30 cellular contexts compared by ENCODE assay signal in genomic region chr1:167022384-167022783, GRCh38. TPM values are rescaled to one million over a fixed set of nuclear protein-coding genes. Genes with fewer than 3 reads are reported as not detected.
DNase-seq lines count a peak whose midpoint lies in the region; ATAC-seq, FAIRE-seq and TF ChIP-seq lines count a peak whose summit lies in the region.
"Had no signal": no experiment of that assay in that cellular context is flagged by ENCODE, and none has a peak within 500 bp of the region (broad histone marks: within the 10 kb centered on the region; RNA-seq: fewer than 3 reads in every experiment).

No MANE protein-coding gene starts in this region.

- H3K27me3 ChIP-seq in GM23338 (ENCODE audit: insufficient read depth) = no peaks in the 10 kb centered on the region
- H3K27me3 ChIP-seq in neuronal stem cell (ENCODE audit: control insufficient read depth in 3 of 3, insufficient read depth in 3 of 3, low read depth in 1 of 3, low read length in 3 of 3) = no peaks in the 10 kb centered on the region
- H3K27me3 ChIP-seq: tibial nerve had no signal

- H3K4ac ChIP-seq in neuronal stem cell (ENCODE audit: low read length) = no peak overlapping the region

- no peaks in the 10 kb centered on the region for H3K36me3 Mint-ChIP-seq in GM23338 (ENCODE audit: low read depth)
- H3K36me3 Mint-ChIP-seq: activated naive CD4-positive, alpha-beta T cell treated with anti-CD3 and anti-CD28 coated beads, Interleukin-2, amount 50 U/mL, for 72 hours; mesothelial cell of epicardium had no signal

- H3K4me1 ChIP-seq in GM23338 (ENCODE audit: insufficient read depth) (no peaks in the 10 kb centered on the region), kidney (ENCODE audit: control insufficient read depth in 1 of 2, insufficient read depth in 1 of 2, low read depth in 1 of 2, low read length in 2 of 2) (no peaks in the 10 kb centered on the region), neuronal stem cell (ENCODE audit: control insufficient read depth in 2 of 2, insufficient read depth in 1 of 2, low read depth in 1 of 2, low read length in 2 of 2) (peaks cover 0 to 1% of the 10 kb centered on the region in 2 donors)
- H3K4me1 ChIP-seq: stomach, tibial nerve had no signal

- no peaks in the 10 kb centered on the region for H3K9me3 ChIP-seq in kidney (ENCODE audit: control insufficient read depth in 1 of 2, low read length in 2 of 2)
- H3K9me3 ChIP-seq in neuronal stem cell (replicated peaks in 1 of 2; ENCODE audit: control insufficient read depth in 2 of 2, insufficient read depth in 1 of 2, low read depth in 1 of 2, low read length in 2 of 2) = no peaks in the 10 kb centered on the region
- H3K9me3 ChIP-seq: stomach, tibial nerve had no signal

- peak; percentile 75 for ATAC-seq in stimulated activated naive CD8-positive, alpha-beta T cell treated with anti-CD3 and anti-CD28 coated beads, Interleukin-15, amount 100 ng/mL, for 72 hours
- ATAC-seq in stimulated activated naive CD8-positive, alpha-beta T cell treated with anti-CD3 and anti-CD28 coated beads, Interleukin-15, Interleukin-2, amounts not matched to agents 100 U/mL and 50 U/mL, for 24 hours = no peak
- ATAC-seq in GM23338 = no peak
- peak; percentile 89 for ATAC-seq in HG03139 (IDR thresholded peaks at IDR 0.05; ENCODE audit: unreplicated experiment)
- no peak for ATAC-seq in HG03520 (IDR thresholded peaks at IDR 0.05; ENCODE audit: unreplicated experiment)
- ATAC-seq: activated T-helper 17 cell treated with anti-CD3 and anti-CD28 coated beads, Interleukin-2, amount 50 U/mL, for 72 hours; left lobe of liver; naive thymus-derived CD8-positive, alpha-beta T cell; T-helper 17 cell had no signal

- peaks cover 31% of the 10 kb centered on the region for H3K27me3 Mint-ChIP-seq in stimulated activated naive CD8-positive, alpha-beta T cell treated with anti-CD3 and anti-CD28 coated beads, Interleukin-15, amount 100 ng/mL, for 72 hours
- H3K27me3 Mint-ChIP-seq in GM23338 (ENCODE audit: insufficient read depth, low read depth, poor library complexity) = no peaks in the 10 kb centered on the region
- H3K27me3 Mint-ChIP-seq: dendritic cell treated with granulocyte-macrophage colony-stimulating factor and Interleukin-4, amounts not matched to agents 40 ng/mL and 50 ng/mL, for 4 days had no signal

- H3K23ac ChIP-seq in neuronal stem cell (ENCODE audit: low read depth, low read length, poor library complexity) = no peak overlapping the region

- no peak overlapping the region for H2BK12ac ChIP-seq in neuronal stem cell (ENCODE audit: low read length)

- no peaks in the 10 kb centered on the region for H4K20me1 ChIP-seq in GM23338 (replicated peaks; ENCODE audit: insufficient read depth)

- H2BK120ac ChIP-seq in neuronal stem cell (ENCODE audit: low read depth, low read length) = no peak overlapping the region

- H3K9ac ChIP-seq in kidney (ENCODE audit: low read length in 2 of 2) (no peak overlapping the region), neuronal stem cell (ENCODE audit: low read depth, low read length, poor library complexity) (no peak overlapping the region)

- H2BK5ac ChIP-seq in neuronal stem cell (ENCODE audit: low read length) = no peak overlapping the region

- no peak for FAIRE-seq in kidney (lab: Jason Lieb, UNC)
- FAIRE-seq: A204.1, H1 had no signal

- H3K27ac ChIP-seq in GM23338 (ENCODE audit: low read depth) (no peak overlapping the region), kidney (ENCODE audit: low read depth in 2 of 2, low read length in 2 of 2) (no peak overlapping the region), neuronal stem cell (replicated peaks; ENCODE audit: low read length) (no peak overlapping the region), caudate nucleus (ENCODE audit: low read depth, low read length) (no peak overlapping the region)
- H3K27ac ChIP-seq: RWPE1, SK-N-MC, stomach, tibial nerve had no signal

- no peak overlapping the region for H3K27ac Mint-ChIP-seq in stimulated activated naive CD8-positive, alpha-beta T cell treated with anti-CD3 and anti-CD28 coated beads, Interleukin-15, amount 100 ng/mL, for 72 hours
- H3K27ac Mint-ChIP-seq in GM23338 = no peak overlapping the region
- H3K27ac Mint-ChIP-seq: activated naive CD4-positive, alpha-beta T cell treated with anti-CD3 and anti-CD28 coated beads, Interleukin-2, amount 50 U/mL, for 72 hours; activated T-helper 17 cell treated with anti-CD3 and anti-CD28 coated beads, Interleukin-2, amount 50 U/mL, for 72 hours; B cell; dendritic cell treated with granulocyte-macrophage colony-stimulating factor and Interleukin-4, amounts not matched to agents 40 ng/mL and 50 ng/mL, for 4 days; mesothelial cell of epicardium; naive thymus-derived CD8-positive, alpha-beta T cell; T-helper 17 cell had no signal

- no CpG with 5 or more reads among the region's 1 CpG for WGBS in neuronal stem cell (ENCODE audit: extremely low coverage in 2 of 2, insufficient read length in 2 of 2, insufficient replicate concordance in 1 of 2), 2 donors

- H3K4me2 ChIP-seq in GM23338 (no peak overlapping the region), neuronal stem cell (ENCODE audit: insufficient read depth, low read length, poor library complexity, severe bottlenecking) (no peak overlapping the region)

- no peaks in the 10 kb centered on the region; the same call in 1 of the 2 replicates for H3K9me2 ChIP-seq in GM23338 (ENCODE audit: insufficient read depth)

- H4K91ac ChIP-seq in neuronal stem cell (ENCODE audit: low read depth, low read length, poor library complexity) = no peak overlapping the region

- no peak overlapping the region for H3K4me3 Mint-ChIP-seq in stimulated activated naive CD8-positive, alpha-beta T cell treated with anti-CD3 and anti-CD28 coated beads, Interleukin-15, amount 100 ng/mL, for 72 hours
- no peak overlapping the region for H3K4me3 Mint-ChIP-seq in GM23338
- H3K4me3 Mint-ChIP-seq: activated T-helper 17 cell treated with anti-CD3 and anti-CD28 coated beads, Interleukin-2, amount 50 U/mL, for 72 hours; B cell; dendritic cell treated with granulocyte-macrophage colony-stimulating factor and Interleukin-4, amounts not matched to agents 40 ng/mL and 50 ng/mL, for 4 days; mesothelial cell of epicardium; naive thymus-derived CD8-positive, alpha-beta T cell; T-helper 17 cell had no signal

- no peaks in the 10 kb centered on the region for H3F3A ChIP-seq in GM23338 (replicated peaks; ENCODE audit: low read depth)

- TF ChIP-seq CTCF in GM23338 (conservative IDR thresholded peaks at IDR 0.05; ENCODE audit: low read depth in 2 of 2) = no peak
- TF ChIP-seq CTCF in kidney (IDR thresholded peaks at IDR 0.05; ENCODE audit: borderline replicate concordance, extremely low read depth, insufficient read depth) = no peak

- no peak overlapping the region for H2BK15ac ChIP-seq in neuronal stem cell (ENCODE audit: low read length)

- H3K36me3 ChIP-seq in GM23338 (ENCODE audit: insufficient read depth) (no peaks in the 10 kb centered on the region), kidney (ENCODE audit: control insufficient read depth in 1 of 2, insufficient read depth in 2 of 2, low read length in 2 of 2) (no peaks in the 10 kb centered on the region), neuronal stem cell (replicated peaks in 1 of 2; ENCODE audit: control insufficient read depth in 2 of 2, insufficient read depth in 2 of 2, low read length in 2 of 2) (no peaks in the 10 kb centered on the region)
- H3K36me3 ChIP-seq: stomach, tibial nerve had no signal

- H3K14ac ChIP-seq in neuronal stem cell (ENCODE audit: low read length) = no peak overlapping the region

- H3K4me3 ChIP-seq in GM23338 (no peak overlapping the region), kidney (ENCODE audit: low read length in 2 of 2) (no peak overlapping the region), neuronal stem cell (ENCODE audit: low read length in 2 of 2) (no peak overlapping the region)
- H3K4me3 ChIP-seq: SK-N-MC, stomach, tibial nerve had no signal

- H3K79me2 ChIP-seq in GM23338 (replicated peaks; ENCODE audit: insufficient read depth) = no peaks in the 10 kb centered on the region

- no peak overlapping the region for H2AK5ac ChIP-seq in neuronal stem cell (ENCODE audit: low read depth, low read length)

- H4K8ac ChIP-seq in neuronal stem cell (ENCODE audit: low read depth, low read length) = no peak overlapping the region

- H3K18ac ChIP-seq in neuronal stem cell (ENCODE audit: low read length) = no peak overlapping the region

- no peaks in the 10 kb centered on the region for H3K4me1 Mint-ChIP-seq in stimulated activated naive CD8-positive, alpha-beta T cell treated with anti-CD3 and anti-CD28 coated beads, Interleukin-15, amount 100 ng/mL, for 72 hours
- H3K4me1 Mint-ChIP-seq in GM23338 = no peaks in the 10 kb centered on the region
- H3K4me1 Mint-ChIP-seq: activated T-helper 17 cell treated with anti-CD3 and anti-CD28 coated beads, Interleukin-2, amount 50 U/mL, for 72 hours; B cell; mesothelial cell of epicardium; naive thymus-derived CD8-positive, alpha-beta T cell; T-helper 17 cell had no signal

- H3K9me3 Mint-ChIP-seq in stimulated activated naive CD8-positive, alpha-beta T cell treated with anti-CD3 and anti-CD28 coated beads, Interleukin-15, amount 100 ng/mL, for 72 hours = no peaks in the 10 kb centered on the region
- no peaks in the 10 kb centered on the region for H3K9me3 Mint-ChIP-seq in GM23338
- H3K9me3 Mint-ChIP-seq: activated T-helper 17 cell treated with anti-CD3 and anti-CD28 coated beads, Interleukin-2, amount 50 U/mL, for 72 hours; dendritic cell treated with granulocyte-macrophage colony-stimulating factor and Interleukin-4, amounts not matched to agents 40 ng/mL and 50 ng/mL, for 4 days had no signal

- intact Hi-C loops in kidney (cut with DNase I) = no loop called here

- DNase-seq in stimulated activated naive CD8-positive, alpha-beta T cell treated with anti-CD3 and anti-CD28 coated beads, Interleukin-15, amount 100 ng/mL, for 72 hours = no peak
- no peak for DNase-seq in stimulated activated naive CD8-positive, alpha-beta T cell treated with anti-CD3 and anti-CD28 coated beads, Interleukin-15, Interleukin-2, amounts not matched to agents 100 U/mL and 50 U/mL, for 24 hours
- no peak for DNase-seq in GM23338 (ENCODE audit: low spot score)
- no peak for DNase-seq in kidney
- no peak for DNase-seq in neuronal stem cell (ENCODE audit: low spot score)
- DNase-seq in caudate nucleus (lab: John Stamatoyannopoulos, UW) = no peak
- DNase-seq: activated CD4-positive, alpha-beta T cell treated with anti-CD3 and anti-CD28 coated beads for 48 hours; aorta; DMS79; naive thymus-derived CD8-positive, alpha-beta T cell; NCI-H187 treated with DMSO at 0.1 percent for 48 hours; NCI-H69; stimulated activated CD4-positive, alpha-beta T cell treated with anti-CD3 and anti-CD28 coated beads, Interleukin-4, amount 100 ng/mL, for 24 hours; stomach; T-helper 17 cell had no signal

- H3K79me1 ChIP-seq in neuronal stem cell (ENCODE audit: low read depth, low read length) = no peaks in the 10 kb centered on the region

- peak overlapping the region; percentile 1; the same call in 1 of the 2 replicates for H2AFZ ChIP-seq in GM23338
- no peak overlapping the region for H2AFZ ChIP-seq in neuronal stem cell (ENCODE audit: low read length)

RNA-seq across cellular contexts. Expression of gene MAEL, which starts 33.3 kb away (rescaled TPM):
- total RNA-seq in GM23338 (2014; rRNA removed; shearing (Covaris generic)) = 0.35 and 0.76 TPM in 2 replicates
- polyA plus RNA-seq in GM23338 (2016; fragmentation: Nextera tagmentation; extraction: Ambion mirVana) (0.66 and 0.95 TPM in 2 replicates), kidney (ENCODE audit: insufficient read depth, low read depth, low replicate concordance) (2.2 TPM)
- 0.54 TPM for total RNA-seq in kidney
- 0.57 TPM for polyA plus RNA-seq in neuronal stem cell (2013, experiment 1 of 2)
- polyA plus RNA-seq in neuronal stem cell (2013, experiment 2 of 2) = 0.51 TPM
- total RNA-seq: activated naive CD4-positive, alpha-beta T cell treated with anti-CD3 and anti-CD28 coated beads, Interleukin-2, amount 50 U/mL, for 72 hours; activated T-helper 17 cell treated with anti-CD3 and anti-CD28 coated beads, Interleukin-2, amount 50 U/mL, for 72 hours; aorta; B cell; glomerular endothelial cell; H1; mesothelial cell of epicardium; naive thymus-derived CD8-positive, alpha-beta T cell; osteoblast; T-helper 17 cell had no signal
- polyA plus RNA-seq: naive thymus-derived CD8-positive, alpha-beta T cell had no signal

RNA-seq across cellular contexts. Expression of gene ILDR2, which starts 47.0 kb away (rescaled TPM):
- total RNA-seq in GM23338 (2014; rRNA removed; shearing (Covaris generic)) = 1.0 and 2.4 TPM in 2 replicates
- polyA plus RNA-seq in GM23338 (2016; fragmentation: Nextera tagmentation; extraction: Ambion mirVana) = 0.12 and 0.27 TPM in 2 replicates
- total RNA-seq in kidney = 5.9 TPM
- 1.5 TPM for polyA plus RNA-seq in kidney (ENCODE audit: insufficient read depth, low read depth, low replicate concordance)
- polyA plus RNA-seq in neuronal stem cell (2013, experiment 1 of 2) = 39.1 TPM
- polyA plus RNA-seq in neuronal stem cell (2013, experiment 2 of 2) = 39.6 TPM
- total RNA-seq: B cell, glomerular endothelial cell had no signal
- polyA plus RNA-seq: aorta had no signal

Comparison
In these comparisons a context has a peak if more than half of its experiments do, and no peak if none do; other contexts are left out.
1. ATAC-seq: peak in stimulated activated naive CD8-positive, alpha-beta T cell treated with anti-CD3 and anti-CD28 coated beads, Interleukin-15, amount 100 ng/mL, for 72 hours (single experiment) and HG03139 (single experiment); none in stimulated activated naive CD8-positive, alpha-beta T cell treated with anti-CD3 and anti-CD28 coated beads, Interleukin-15, Interleukin-2, amounts not matched to agents 100 U/mL and 50 U/mL, for 24 hours (single experiment), GM23338 (single experiment) and HG03520 (single experiment).